ENCODE assay signal across 1 cellular context in genomic region chr7:130943336-130943901, GRCh38.
TF ChIP-seq lines count a peak whose summit lies in the region.

No MANE protein-coding gene starts in this region.

TF ChIP-seq in HEK293, 187 proteins besides CTCF, POLR2A, EP300 and RAD21 (continued from another document):
- TF ChIP-seq ZBTB44 (tag by site-specific recombination; IDR thresholded peaks at IDR 0.05) (0 out of 2 replicates have a peak, but pooled peaks have one; percentile 51), ZNF610 (tag by site-specific recombination; IDR thresholded peaks at IDR 0.05; ENCODE audit: borderline replicate concordance) (no peak), ZNF701 (tag by site-specific recombination; IDR thresholded peaks at IDR 0.05) (no peak), ZFP37 (tag by site-specific recombination; IDR thresholded peaks at IDR 0.05) (no peak), ZNF660 (tag by site-specific recombination; IDR thresholded peaks at IDR 0.05) (0 out of 2 replicates have a peak, but pooled peaks have one; percentile 37), ZNF132 (tag by site-specific recombination; IDR thresholded peaks at IDR 0.05; ENCODE audit: borderline replicate concordance) (no peak), KLF17 (tag by site-specific recombination; IDR thresholded peaks at IDR 0.05) (no peak), ZNF157 (tag by site-specific recombination; IDR thresholded peaks at IDR 0.05) (no peak), YY2 (tag by site-specific recombination; IDR thresholded peaks at IDR 0.05) (no peak), REST (tag by site-specific recombination; IDR thresholded peaks at IDR 0.05) (no peak), ZNF449 (tag by site-specific recombination; IDR thresholded peaks at IDR 0.05) (no peak), OSR2 (tag by site-specific recombination; IDR thresholded peaks at IDR 0.05) (no peak), WT1 (tag by site-specific recombination; IDR thresholded peaks at IDR 0.05) (peak; percentile 42; the same call in 1 of the 2 replicates), PRDM2 (tag by site-specific recombination; IDR thresholded peaks at IDR 0.05; ENCODE audit: borderline replicate concordance) (no peak), ZBTB21 (tag by site-specific recombination; IDR thresholded peaks at IDR 0.05) (0 out of 2 replicates have a peak, but pooled peaks have one; percentile 32), ZEB2 (tag by site-specific recombination; IDR thresholded peaks at IDR 0.05) (peak; percentile 43; the same call in 1 of the 2 replicates), ZNF214 (tag by site-specific recombination; IDR thresholded peaks at IDR 0.05; ENCODE audit: borderline replicate concordance) (no peak), GLI4 (tag by site-specific recombination; IDR thresholded peaks at IDR 0.05) (no peak), SP7 (tag by site-specific recombination; IDR thresholded peaks at IDR 0.05) (no peak), ZNF23 (tag by site-specific recombination; IDR thresholded peaks at IDR 0.05; ENCODE audit: borderline replicate concordance) (no peak), ZNF704 (tag by site-specific recombination; IDR thresholded peaks at IDR 0.05) (no peak), ZNF580 (tag by site-specific recombination; IDR thresholded peaks at IDR 0.05) (no peak), ZNF629 (tag by site-specific recombination; IDR thresholded peaks at IDR 0.05) (peak; percentile 53; the same call in 1 of the 2 replicates), PRDM10 (tag by site-specific recombination; IDR thresholded peaks at IDR 0.05) (peak; percentile 28; the same call in 1 of the 2 replicates), OVOL3 (tag by site-specific recombination; IDR thresholded peaks at IDR 0.05) (no peak), ZBTB26 (tag by site-specific recombination; optimal IDR thresholded peaks at IDR 0.05) (no peak), IKZF3 (tag by site-specific recombination; IDR thresholded peaks at IDR 0.05) (peak; percentile 84), ZNF621 (tag by site-specific recombination; IDR thresholded peaks at IDR 0.05) (no peak), ZSCAN30 (tag by site-specific recombination; IDR thresholded peaks at IDR 0.05) (no peak), ZXDB (tag by site-specific recombination; IDR thresholded peaks at IDR 0.05) (no peak)
